ENCODE assay signal across 16 cellular contexts in genomic region chr15:70353606-70354259, GRCh38.
"Had no signal": no experiment of that assay in that cellular context is flagged by ENCODE, and none has a peak within 500 bp of the region (broad histone marks: within the 10 kb centered on the region; RNA-seq: fewer than 3 reads in every experiment).

No MANE protein-coding gene starts in this region.

- H3K27ac Mint-ChIP-seq: activated CD8-positive, alpha-beta T cell treated with anti-CD3 and anti-CD28 coated beads for 36 hours; activated naive CD4-positive, alpha-beta T cell treated with anti-CD3 and anti-CD28 coated beads, Interleukin-2, amount 50 U/mL, for 72 hours; activated T-helper 2 cell treated with anti-CD3 and anti-CD28 coated beads, Interferon-gamma antibody, Interleukin-2, Interleukin-4, amounts not matched to agents 10 μg/mL and 5 μg/mL and 100 μg/mL, durations not matched to agents 14 hours and 24 hours and 36 hours; natural killer cell treated with Interleukin-12 subunit alpha and Interleukin-12 subunit beta and Interleukin-15 and Interleukin-18, amount 100 ng/mL, for 72 hours; stimulated activated naive CD8-positive, alpha-beta T cell treated with anti-CD3 and anti-CD28 coated beads, Interleukin-15, Interleukin-2, amounts not matched to agents 100 ng/mL and 50 ng/mL, for 24 hours had no signal

- H3K9me3 Mint-ChIP-seq: activated CD8-positive, alpha-beta T cell treated with anti-CD3 and anti-CD28 coated beads for 36 hours; activated naive CD4-positive, alpha-beta T cell treated with anti-CD3 and anti-CD28 coated beads, Interleukin-2, amount 50 U/mL, for 72 hours; activated T-helper 2 cell treated with anti-CD3 and anti-CD28 coated beads, Interferon-gamma antibody, Interleukin-2, Interleukin-4, amounts not matched to agents 10 μg/mL and 5 μg/mL and 100 μg/mL, durations not matched to agents 14 hours and 24 hours and 36 hours; natural killer cell treated with Interleukin-12 subunit alpha and Interleukin-12 subunit beta and Interleukin-15 and Interleukin-18, amount 100 ng/mL, for 72 hours; stimulated activated naive CD8-positive, alpha-beta T cell treated with anti-CD3 and anti-CD28 coated beads, Interleukin-15, Interleukin-2, amounts not matched to agents 100 ng/mL and 50 ng/mL, for 24 hours had no signal

- H3K27me3 Mint-ChIP-seq: activated CD8-positive, alpha-beta T cell treated with anti-CD3 and anti-CD28 coated beads for 36 hours had no signal

- H3K27ac ChIP-seq: breast epithelium, esophagus squamous epithelium, testis, WERI-Rb-1 had no signal

- H3K4me3 Mint-ChIP-seq: activated CD8-positive, alpha-beta T cell treated with anti-CD3 and anti-CD28 coated beads for 36 hours; natural killer cell treated with Interleukin-12 subunit alpha and Interleukin-12 subunit beta and Interleukin-15 and Interleukin-18, amount 100 ng/mL, for 72 hours; stimulated activated naive CD8-positive, alpha-beta T cell treated with anti-CD3 and anti-CD28 coated beads, Interleukin-15, Interleukin-2, amounts not matched to agents 100 ng/mL and 50 ng/mL, for 24 hours had no signal

- H3K4me1 ChIP-seq: testis had no signal

- H3K36me3 ChIP-seq: breast epithelium, esophagus squamous epithelium, WERI-Rb-1 had no signal

- H3K9me3 ChIP-seq: breast epithelium, esophagus squamous epithelium, testis had no signal

- ATAC-seq: activated CD8-positive, alpha-beta T cell treated with anti-CD3 and anti-CD28 coated beads for 36 hours; activated naive CD4-positive, alpha-beta T cell treated with anti-CD3 and anti-CD28 coated beads, Interleukin-2, amount 50 U/mL, for 72 hours; natural killer cell treated with Interleukin-12 subunit alpha and Interleukin-12 subunit beta and Interleukin-15 and Interleukin-18, amount 100 ng/mL, for 72 hours had no signal

- H3K4me3 ChIP-seq: breast epithelium, esophagus squamous epithelium, testis had no signal

- H3K36me3 Mint-ChIP-seq: activated naive CD4-positive, alpha-beta T cell treated with anti-CD3 and anti-CD28 coated beads, Interleukin-2, amount 50 U/mL, for 72 hours; natural killer cell treated with Interleukin-12 subunit alpha and Interleukin-12 subunit beta and Interleukin-15 and Interleukin-18, amount 100 ng/mL, for 72 hours had no signal

- DNase-seq: activated CD4-positive, alpha-beta T cell treated with anti-CD3 and anti-CD28 coated beads for 4 hours; activated CD8-positive, alpha-beta T cell treated with anti-CD3 and anti-CD28 coated beads for 36 hours; amniotic stem cell; esophagus squamous epithelium; foreskin fibroblast; glutamatergic neuron; stimulated activated CD4-positive, alpha-beta T cell treated with anti-CD3 and anti-CD28 coated beads, Interleukin-4, amount 100 ng/mL, for 1 hour; stimulated activated CD8-positive, alpha-beta memory T cell treated with anti-CD3 and anti-CD28 coated beads, Interleukin-4, amount 100 ng/mL, for 48 hours; T-helper 1 cell; testis; WERI-Rb-1 had no signal
